ENCODE assay signal across 19 cellular contexts in the genomic region with DNA sequence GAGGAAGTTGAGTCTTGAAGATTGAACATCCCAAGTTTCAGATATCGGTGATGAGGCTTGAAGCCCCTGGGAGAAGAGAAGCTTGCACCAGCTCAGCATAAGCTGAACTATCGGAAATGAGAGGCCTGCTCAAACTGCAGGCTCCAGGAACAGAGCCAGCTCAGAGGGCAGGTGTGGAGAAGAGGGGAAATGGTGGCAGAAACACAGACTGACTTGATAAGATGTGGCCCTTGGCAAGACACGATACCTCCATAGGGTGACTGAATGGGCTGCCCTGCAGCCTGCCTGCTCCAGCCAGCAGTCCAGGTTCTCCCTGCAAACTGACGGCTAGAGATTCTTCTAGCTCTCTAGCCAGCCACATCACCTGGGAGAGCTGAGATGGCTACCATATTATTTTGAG.
"Had no signal": no experiment of that assay in that cellular context is flagged by ENCODE, and none has a peak within 500 bp of the region (broad histone marks: within the 10 kb centered on the region; RNA-seq: fewer than 3 reads in every experiment).

No MANE protein-coding gene starts in this region.

- H3K4me1 Mint-ChIP-seq: naive thymus-derived CD4-positive, alpha-beta T cell; nephron progenitor cell; stimulated activated memory B cell treated with anti-CD40 and anti-IgM and Interleukin-4, amounts not matched to agents 10 μg/mL and 1 μg/mL and 100 μg/mL, for 72 hours; stimulated activated naive CD8-positive, alpha-beta T cell treated with anti-CD3 and anti-CD28 coated beads, Interleukin-15, amount 100 ng/mL, for 72 hours had no signal

- H3K4me1 ChIP-seq: gastrocnemius medialis, heart right ventricle, psoas muscle, spleen, testis, tibial nerve, upper lobe of right lung, vagina had no signal

- H3K4me3 Mint-ChIP-seq: naive thymus-derived CD4-positive, alpha-beta T cell; nephron progenitor cell; stimulated activated memory B cell treated with anti-CD40 and anti-IgM and Interleukin-4, amounts not matched to agents 10 μg/mL and 1 μg/mL and 100 μg/mL, for 72 hours; stimulated activated naive CD8-positive, alpha-beta T cell treated with anti-CD3 and anti-CD28 coated beads, Interleukin-15, amount 100 ng/mL, for 72 hours had no signal

- H3K9me3 Mint-ChIP-seq: nephron progenitor cell; stimulated activated naive CD8-positive, alpha-beta T cell treated with anti-CD3 and anti-CD28 coated beads, Interleukin-15, amount 100 ng/mL, for 72 hours had no signal

- H3K36me3 ChIP-seq: gastrocnemius medialis, heart right ventricle, spleen, tibial nerve, upper lobe of right lung, vagina had no signal

- DNase-seq: effector CD4-positive, alpha-beta T cell; gastrocnemius medialis; heart right ventricle; kidney glomerular epithelial cell; mesendoderm; naive thymus-derived CD4-positive, alpha-beta T cell; nephron progenitor cell; psoas muscle; spleen; stimulated activated CD4-positive, alpha-beta T cell treated with anti-CD3 and anti-CD28 coated beads, Interleukin-15, amount 100 ng/mL, for 24 hours; stimulated activated CD4-positive, alpha-beta T cell treated with anti-CD3 and anti-CD28 coated beads, Interleukin-1b, Interleukin-23, amount 100 ng/mL, for 48 hours; stimulated activated CD4-positive, alpha-beta T cell treated with anti-CD3 and anti-CD28 coated beads, Interleukin-4, amount 100 ng/mL, for 24 hours; stimulated activated naive CD8-positive, alpha-beta T cell treated with anti-CD3 and anti-CD28 coated beads, Interleukin-15, amount 100 ng/mL, for 72 hours; testis; upper lobe of right lung had no signal

- H3K4me3 ChIP-seq: gastrocnemius medialis, heart right ventricle, psoas muscle, spleen, testis, tibial nerve, upper lobe of right lung, vagina had no signal

- H3K27ac Mint-ChIP-seq: naive thymus-derived CD4-positive, alpha-beta T cell; nephron progenitor cell; stimulated activated memory B cell treated with anti-CD40 and anti-IgM and Interleukin-4, amounts not matched to agents 10 μg/mL and 1 μg/mL and 100 μg/mL, for 72 hours; stimulated activated naive CD8-positive, alpha-beta T cell treated with anti-CD3 and anti-CD28 coated beads, Interleukin-15, amount 100 ng/mL, for 72 hours had no signal

- H3K27me3 Mint-ChIP-seq: stimulated activated memory B cell treated with anti-CD40 and anti-IgM and Interleukin-4, amounts not matched to agents 10 μg/mL and 1 μg/mL and 100 μg/mL, for 72 hours had no signal

- H3K27ac ChIP-seq: gastrocnemius medialis, heart right ventricle, psoas muscle, spleen, testis, tibial nerve, upper lobe of right lung, vagina had no signal

- H3K36me3 Mint-ChIP-seq: naive thymus-derived CD4-positive, alpha-beta T cell; stimulated activated memory B cell treated with anti-CD40 and anti-IgM and Interleukin-4, amounts not matched to agents 10 μg/mL and 1 μg/mL and 100 μg/mL, for 72 hours had no signal

- H3K9me3 ChIP-seq: gastrocnemius medialis, heart right ventricle, psoas muscle, spleen, testis, tibial nerve, upper lobe of right lung, vagina had no signal

- H3K27me3 ChIP-seq: gastrocnemius medialis, testis, tibial nerve, upper lobe of right lung, vagina had no signal

- ATAC-seq: gastrocnemius medialis; heart right ventricle; naive thymus-derived CD4-positive, alpha-beta T cell; psoas muscle; sciatic nerve; stimulated activated memory B cell treated with anti-CD40 and anti-IgM and Interleukin-4, amounts not matched to agents 10 μg/mL and 1 μg/mL and 100 μg/mL, for 72 hours; stimulated activated naive CD8-positive, alpha-beta T cell treated with anti-CD3 and anti-CD28 coated beads, Interleukin-15, amount 100 ng/mL, for 72 hours; upper lobe of right lung had no signal
